28 cellular contexts compared by ENCODE assay signal in genomic region chr12:114092981-114093380, GRCh38.
"Had no signal": no experiment of that assay in that cellular context is flagged by ENCODE, and none has a peak within 500 bp of the region (broad histone marks: within the 10 kb centered on the region; RNA-seq: fewer than 3 reads in every experiment).

No MANE protein-coding gene starts in this region.

- H3K4me3 ChIP-seq: body of pancreas, esophagus squamous epithelium, gastrocnemius medialis, heart left ventricle had no signal

- DNase-seq: activated B cell treated with CpG ODN at 0.5 μM for 24 hours; activated CD4-positive, alpha-beta T cell treated with anti-CD3 and anti-CD28 coated beads for 48 hours; activated CD4-positive, alpha-beta T cell treated with anti-CD3 and anti-CD28 coated beads, Interleukin-2, amount 50 U/mL, for 1 hour; activated CD4-positive, alpha-beta T cell treated with anti-CD3 and anti-CD28 coated beads, Interleukin-2, amount 50 U/mL, for 48 hours; activated CD8-positive, alpha-beta memory T cell treated with anti-CD3 and anti-CD28 coated beads for 24 hours; activated CD8-positive, alpha-beta T cell treated with anti-CD3 and anti-CD28 coated beads for 36 hours; activated effector memory CD4-positive, alpha-beta T cell treated with Interleukin-2 at 50 U/mL for 16 hours; activated gamma-delta T cell treated with Interleukin-2 at 50 U/mL for 16 hours; activated naive CD4-positive, alpha-beta T cell treated with anti-CD3 and anti-CD28 coated beads, Interleukin-2, amount 50 U/mL, for 16 hours; activated naive CD4-positive, alpha-beta T cell treated with Interleukin-2 at 50 U/mL for 16 hours; activated T-cell treated with anti-CD3 and anti-CD28 coated beads, Interleukin-2, amount 50 U/mL, for 4 hours; amygdala; aorta; body of pancreas; caudate nucleus; cortex of kidney; dermis blood vessel endothelial cell; effector CD4-positive, alpha-beta T cell; effector memory CD8-positive, alpha-beta T cell; esophagus squamous epithelium; foreskin keratinocyte; gastrocnemius medialis; glutamatergic neuron; heart left ventricle; T-helper 1 cell; T-helper 17 cell; T1000; WERI-Rb-1 had no signal

- H3K27me3 ChIP-seq: body of pancreas, esophagus squamous epithelium, foreskin keratinocyte, gastrocnemius medialis, heart left ventricle had no signal

- H3K36me3 ChIP-seq: esophagus squamous epithelium, gastrocnemius medialis, heart left ventricle, WERI-Rb-1 had no signal

- H3K27ac ChIP-seq: body of pancreas, esophagus squamous epithelium, foreskin keratinocyte, gastrocnemius medialis, heart left ventricle, WERI-Rb-1 had no signal

- H3K4me1 ChIP-seq: body of pancreas, esophagus squamous epithelium, foreskin keratinocyte, gastrocnemius medialis, heart left ventricle had no signal

- H3K9me3 ChIP-seq: body of pancreas, esophagus squamous epithelium, gastrocnemius medialis, heart left ventricle had no signal
